In the genomic region with DNA sequence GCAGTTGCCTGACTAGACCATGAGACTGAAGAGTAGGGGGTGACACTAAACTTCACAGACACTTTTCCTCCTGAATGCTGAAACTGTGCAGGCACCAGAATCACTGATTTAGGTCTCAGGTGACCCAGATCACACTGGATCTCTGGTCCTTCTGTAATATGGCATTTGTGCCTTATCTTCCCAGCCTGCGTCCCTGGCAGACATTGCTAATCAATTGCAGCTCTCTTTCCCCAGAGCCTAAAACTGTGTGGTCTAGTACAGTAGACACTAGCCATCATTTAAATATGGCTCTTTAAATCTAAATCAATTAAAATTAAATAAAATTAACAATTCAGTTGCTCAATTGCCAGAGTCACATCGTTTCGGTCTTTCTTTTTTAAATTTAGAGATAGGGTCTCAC, we compare ENCODE assay signal across 9 cellular contexts. TPM values are rescaled to one million over a fixed set of nuclear protein-coding genes. Genes with fewer than 3 reads are reported as not detected.
"Had no signal": no experiment of that assay in that cellular context is flagged by ENCODE, and none has a peak within 500 bp of the region (broad histone marks: within the 10 kb centered on the region; RNA-seq: fewer than 3 reads in every experiment).

No MANE protein-coding gene starts in this region.

- H3K27ac ChIP-seq: HL-60 had no signal

- H3K4me3 Mint-ChIP-seq: GM23338, H9, IgD-negative memory B cell had no signal

- H3K4me1 Mint-ChIP-seq: GM23338 had no signal

- H3K9me3 Mint-ChIP-seq: GM23338, H9, IgD-negative memory B cell had no signal

- H3K27me3 Mint-ChIP-seq: IgD-negative memory B cell had no signal

- ATAC-seq: GM23338, HepG2 had no signal

- H3K36me3 Mint-ChIP-seq: IgD-negative memory B cell had no signal

- H2AFZ ChIP-seq: GM23338 had no signal

- H3K4me3 ChIP-seq: GM23338 had no signal

- DNase-seq: H9, HCEC 1CT, KG1 had no signal

- H3K27ac Mint-ChIP-seq: GM23338, H9, IgD-negative memory B cell had no signal

- FAIRE-seq: H1, H54, HepG2 had no signal

- H3K4me2 ChIP-seq: GM23338 had no signal

RNA-seq across cellular contexts. Expression of a gene that starts 17.8 kb away (rescaled TPM):
- polyA plus RNA-seq: GM23338 had no signal
